Comparison of ENCODE assay signal across 35 cellular contexts in the genomic region with DNA sequence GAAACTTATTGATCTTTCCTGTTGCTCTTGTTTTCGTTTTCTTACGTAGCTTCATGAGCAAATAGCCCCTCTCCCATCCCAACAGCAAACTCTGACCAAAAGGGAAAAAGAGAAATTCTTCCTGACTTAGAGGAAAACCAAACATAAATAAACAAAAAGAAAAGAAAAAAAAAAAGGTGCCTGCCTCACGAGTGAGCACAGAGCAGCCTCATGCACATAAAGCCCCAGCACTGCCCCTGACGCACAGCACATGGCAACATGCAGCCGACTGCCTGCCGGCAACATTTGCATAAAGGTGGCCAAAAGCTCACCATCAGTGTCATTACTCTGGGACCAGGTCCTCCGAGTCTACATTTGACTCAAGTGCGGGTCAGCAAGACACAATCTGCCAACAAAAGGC.
"Had no signal": no experiment of that assay in that cellular context is flagged by ENCODE, and none has a peak within 500 bp of the region (broad histone marks: within the 10 kb centered on the region; RNA-seq: fewer than 3 reads in every experiment).

No MANE protein-coding gene starts in this region.

- H3K27ac Mint-ChIP-seq: activated CD4-positive, alpha-beta memory T cell treated with anti-CD3 and anti-CD28 coated beads for 36 hours; activated naive CD4-positive, alpha-beta T cell treated with anti-CD3 and anti-CD28 coated beads, Interleukin-2, amount 10 ng/mL, durations not matched to agents 7 days and 5 days; activated naive CD8-positive, alpha-beta T cell treated with anti-CD3 and anti-CD28 coated beads, Interleukin-2, amount 10 ng/mL, durations not matched to agents 7 days and 5 days; activated T-helper 1 cell treated with anti-CD3 and anti-CD28 coated beads, Interleukin-12 subunit alpha, Interleukin-12 subunit beta, Interleukin-2, Interleukin-4 antibody, amounts not matched to agents 30 ng/mL and 10 ng/mL and 1 ng/mL, durations not matched to agents 14 hours and 24 hours and 36 hours; naive thymus-derived CD4-positive, alpha-beta T cell; stimulated activated memory B cell treated with anti-CD40 and anti-IgM and Interleukin-4, amounts not matched to agents 10 μg/mL and 1 μg/mL and 100 μg/mL, for 72 hours; T-helper 1 cell treated with Interleukin-12 subunit alpha and Interleukin-12 subunit beta and Interleukin-4 antibody, amounts not matched to agents 30 μg/mL and 1 μg/mL, for 36 hours had no signal

- DNase-seq: activated CD4-positive, alpha-beta memory T cell treated with anti-CD3 and anti-CD28 coated beads for 36 hours; activated CD4-positive, alpha-beta T cell treated with anti-CD3 and anti-CD28 coated beads for 48 hours; activated CD8-positive, alpha-beta memory T cell treated with anti-CD3 and anti-CD28 coated beads, Interleukin-2, amount 50 U/mL, for 4 hours; activated gamma-delta T cell; activated naive CD4-positive, alpha-beta T cell treated with anti-CD3 and anti-CD28 coated beads, Interleukin-2, amount 10 ng/mL, durations not matched to agents 7 days and 5 days; activated naive CD8-positive, alpha-beta T cell treated with anti-CD3 and anti-CD28 coated beads, Interleukin-2, amount 10 ng/mL, durations not matched to agents 7 days and 5 days; activated T-cell treated with anti-CD3 and anti-CD28 coated beads, Interleukin-2, amount 50 U/mL, for 1 hour; dermis blood vessel endothelial cell; effector CD4-positive, alpha-beta T cell; gastrocnemius medialis; glutamatergic neuron; kidney; left colon; midbrain; naive thymus-derived CD4-positive, alpha-beta T cell; nucleus accumbens; retina; sigmoid colon; small intestine; stimulated activated CD4-positive, alpha-beta T cell treated with anti-CD3 and anti-CD28 coated beads, Interleukin-1b, Interleukin-23, amount 100 ng/mL, for 48 hours; stimulated activated CD4-positive, alpha-beta T cell treated with anti-CD3 and anti-CD28 coated beads, Interleukin-4, amount 100 ng/mL, for 4 hours; stimulated activated CD8-positive, alpha-beta memory T cell treated with anti-CD3 and anti-CD28 coated beads, Interleukin-4, amount 100 ng/mL, for 48 hours; stomach; T1000; tibial artery; upper lobe of right lung; WERI-Rb-1 had no signal

- H3K27ac ChIP-seq: esophagus muscularis mucosa, gastrocnemius medialis, hepatocyte, pancreas, prostate gland, sigmoid colon, stomach, tibial artery, upper lobe of right lung, WERI-Rb-1 had no signal

- H3K27me3 Mint-ChIP-seq: activated CD4-positive, alpha-beta memory T cell treated with anti-CD3 and anti-CD28 coated beads for 36 hours; activated naive CD4-positive, alpha-beta T cell treated with anti-CD3 and anti-CD28 coated beads, Interleukin-2, amount 10 ng/mL, durations not matched to agents 7 days and 5 days; activated naive CD8-positive, alpha-beta T cell treated with anti-CD3 and anti-CD28 coated beads, Interleukin-2, amount 10 ng/mL, durations not matched to agents 7 days and 5 days; naive thymus-derived CD4-positive, alpha-beta T cell; stimulated activated memory B cell treated with anti-CD40 and anti-IgM and Interleukin-4, amounts not matched to agents 10 μg/mL and 1 μg/mL and 100 μg/mL, for 72 hours had no signal

- H3K27me3 ChIP-seq: esophagus muscularis mucosa, gastrocnemius medialis, hepatocyte, pancreas, sigmoid colon, stomach, tibial artery, upper lobe of right lung had no signal

- ATAC-seq: activated CD4-positive, CD25-positive, alpha-beta regulatory T cell treated with anti-CD3 and anti-CD28 coated beads, Interleukin-2, amount 50 U/mL, for 24 hours; gastrocnemius medialis; left colon; naive thymus-derived CD4-positive, alpha-beta T cell; pancreas; stimulated activated memory B cell treated with anti-CD40 and anti-IgM and Interleukin-4, amounts not matched to agents 10 μg/mL and 1 μg/mL and 100 μg/mL, for 72 hours; upper lobe of right lung had no signal

- H3K4me3 Mint-ChIP-seq: activated CD4-positive, alpha-beta memory T cell treated with anti-CD3 and anti-CD28 coated beads for 36 hours; activated naive CD4-positive, alpha-beta T cell treated with anti-CD3 and anti-CD28 coated beads, Interleukin-2, amount 10 ng/mL, durations not matched to agents 7 days and 5 days; activated naive CD8-positive, alpha-beta T cell treated with anti-CD3 and anti-CD28 coated beads, Interleukin-2, amount 10 ng/mL, durations not matched to agents 7 days and 5 days; activated T-helper 1 cell treated with anti-CD3 and anti-CD28 coated beads, Interleukin-12 subunit alpha, Interleukin-12 subunit beta, Interleukin-2, Interleukin-4 antibody, amounts not matched to agents 30 ng/mL and 10 ng/mL and 1 ng/mL, durations not matched to agents 14 hours and 24 hours and 36 hours; naive thymus-derived CD4-positive, alpha-beta T cell; stimulated activated memory B cell treated with anti-CD40 and anti-IgM and Interleukin-4, amounts not matched to agents 10 μg/mL and 1 μg/mL and 100 μg/mL, for 72 hours; T-helper 1 cell treated with Interleukin-12 subunit alpha and Interleukin-12 subunit beta and Interleukin-4 antibody, amounts not matched to agents 30 μg/mL and 1 μg/mL, for 36 hours had no signal

- H3K9me3 ChIP-seq: esophagus muscularis mucosa, gastrocnemius medialis, pancreas, prostate gland, sigmoid colon, stomach, tibial artery, upper lobe of right lung had no signal

- H3K36me3 ChIP-seq: esophagus muscularis mucosa, gastrocnemius medialis, pancreas, prostate gland, sigmoid colon, tibial artery, upper lobe of right lung had no signal

- H3K36me3 Mint-ChIP-seq: stimulated activated memory B cell treated with anti-CD40 and anti-IgM and Interleukin-4, amounts not matched to agents 10 μg/mL and 1 μg/mL and 100 μg/mL, for 72 hours had no signal

- H3K4me2 ChIP-seq: hepatocyte had no signal

- H3K4me1 ChIP-seq: pancreas, prostate gland had no signal

- H3K9me3 Mint-ChIP-seq: activated CD4-positive, alpha-beta memory T cell treated with anti-CD3 and anti-CD28 coated beads for 36 hours; activated naive CD4-positive, alpha-beta T cell treated with anti-CD3 and anti-CD28 coated beads, Interleukin-2, amount 10 ng/mL, durations not matched to agents 7 days and 5 days; activated naive CD8-positive, alpha-beta T cell treated with anti-CD3 and anti-CD28 coated beads, Interleukin-2, amount 10 ng/mL, durations not matched to agents 7 days and 5 days; activated T-helper 1 cell treated with anti-CD3 and anti-CD28 coated beads, Interleukin-12 subunit alpha, Interleukin-12 subunit beta, Interleukin-2, Interleukin-4 antibody, amounts not matched to agents 30 ng/mL and 10 ng/mL and 1 ng/mL, durations not matched to agents 14 hours and 24 hours and 36 hours; naive thymus-derived CD4-positive, alpha-beta T cell; stimulated activated memory B cell treated with anti-CD40 and anti-IgM and Interleukin-4, amounts not matched to agents 10 μg/mL and 1 μg/mL and 100 μg/mL, for 72 hours; T-helper 1 cell treated with Interleukin-12 subunit alpha and Interleukin-12 subunit beta and Interleukin-4 antibody, amounts not matched to agents 30 μg/mL and 1 μg/mL, for 36 hours had no signal

- H3K4me3 ChIP-seq: esophagus muscularis mucosa, gastrocnemius medialis, hepatocyte, pancreas, prostate gland, sigmoid colon, stomach, tibial artery, upper lobe of right lung had no signal
